Comparison of ENCODE assay signal across 10 cellular contexts in the genomic region with DNA sequence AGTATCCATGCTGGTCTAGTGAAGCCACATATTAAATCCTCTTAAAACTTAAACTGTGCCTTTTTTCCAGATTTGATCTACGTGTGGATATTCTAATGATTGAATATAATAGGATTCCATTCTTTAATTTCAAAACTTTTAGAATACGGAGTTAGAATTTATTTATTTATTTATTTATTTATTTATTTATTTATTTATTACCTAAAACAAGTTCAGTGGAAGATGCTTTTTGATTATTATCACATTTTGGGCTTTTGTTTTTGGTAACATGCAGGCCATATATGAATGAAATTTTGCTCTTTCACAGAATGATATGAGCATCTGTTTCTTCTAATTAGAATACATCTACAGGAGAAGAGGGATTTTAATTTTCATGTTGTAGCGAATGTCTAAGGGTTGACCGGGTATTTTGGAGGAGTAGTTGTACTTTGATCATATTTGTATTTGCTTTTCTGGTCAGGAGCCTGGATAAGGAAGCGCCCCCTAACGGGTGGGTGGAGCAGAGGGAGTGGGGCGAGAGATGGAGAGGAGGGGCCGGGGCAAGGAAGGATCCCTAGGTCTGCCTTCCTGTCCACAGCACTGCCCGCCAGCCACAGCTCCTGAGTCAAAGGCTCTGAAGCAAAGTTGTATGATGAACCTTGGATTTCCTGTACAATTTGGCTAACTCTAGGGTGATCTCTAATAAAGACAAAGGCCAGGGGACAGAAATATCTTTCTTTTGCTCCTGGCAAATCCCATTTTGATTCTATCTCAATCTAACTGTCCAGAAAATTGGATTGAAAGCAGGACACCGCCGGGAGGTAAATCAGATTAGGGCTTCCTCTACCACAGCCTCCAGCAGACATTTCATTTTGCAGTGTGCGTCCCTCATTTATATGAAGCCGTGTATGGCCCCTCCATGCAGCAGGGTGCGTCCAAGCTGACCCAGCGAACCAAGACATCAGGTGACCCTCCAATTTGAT.
DNase-seq lines count a peak whose midpoint lies in the region; ATAC-seq, FAIRE-seq and TF ChIP-seq lines count a peak whose summit lies in the region.
"Had no signal": no experiment of that assay in that cellular context is flagged by ENCODE, and none has a peak within 500 bp of the region (broad histone marks: within the 10 kb centered on the region; RNA-seq: fewer than 3 reads in every experiment).

No MANE protein-coding gene starts in this region.

- H4K20me1 ChIP-seq in IMR-90 (ENCODE audit: insufficient read depth, low read length) = peaks cover 18% of the 10 kb centered on the region

- no peak overlapping the region for H3K23ac ChIP-seq in IMR-90 (ENCODE audit: low read depth, low read length)
- H3K23ac ChIP-seq in mesenchymal stem cell (ENCODE audit: low read length in 2 of 2) = no peak overlapping the region

- H3K4me1 ChIP-seq in IMR-90 (ENCODE audit: control insufficient read depth, insufficient read depth, low read length) = peaks cover 10% of the 10 kb centered on the region
- peaks cover 31% of the 10 kb centered on the region for H3K4me1 ChIP-seq in body of pancreas
- H3K4me1 ChIP-seq in mesenchymal stem cell (ENCODE audit: control insufficient read depth, insufficient read depth, low read depth, low read length) = peaks cover 11% of the 10 kb centered on the region

- H3K4me3 Mint-ChIP-seq in CD4-positive, alpha-beta T cell = no peak overlapping the region

- POLR2A ChIA-PET in CD4-positive, alpha-beta T cell (lab: Charles Lee) = interaction anchor here (1.0 to 1.1 kb wide), 2 partner anchors 11 to 17 kb away, joined by 3 read pairs; no protein-coding TSS in a partner anchor
- POLR2A ChIA-PET in IMR-90 (lab: Charles Lee; ENCODE audit: unreplicated experiment) = no interaction called here

- H3K18ac ChIP-seq in IMR-90 (ENCODE audit: low read depth, low read length) (no peak overlapping the region), mesenchymal stem cell (ENCODE audit: low read depth in 1 of 2, low read length in 2 of 2) (no peak overlapping the region)

- H4K5ac ChIP-seq in IMR-90 (ENCODE audit: low read depth, low read length) = no peak overlapping the region

- no peak overlapping the region for H2BK5ac ChIP-seq in IMR-90 (ENCODE audit: low read depth, low read length, poor library complexity, severe bottlenecking)
- H2BK5ac ChIP-seq in mesenchymal stem cell (ENCODE audit: low read depth, low read length, poor library complexity, severe bottlenecking) = no peak overlapping the region

- H3K9me3 ChIP-seq in CD4-positive, alpha-beta T cell (ENCODE audit: control insufficient read depth, low read length) = no peaks in the 10 kb centered on the region
- no peaks in the 10 kb centered on the region for H3K9me3 ChIP-seq in IMR-90 (ENCODE audit: control insufficient read depth, insufficient read depth, low read length)
- H3K9me3 ChIP-seq in body of pancreas = no peaks in the 10 kb centered on the region
- peaks cover under 1% of the 10 kb centered on the region for H3K9me3 ChIP-seq in mesenchymal stem cell (ENCODE audit: control insufficient read depth, low read length)

- FAIRE-seq in GM12892 (lab: Jason Lieb, UNC) = no peak

- H3K36me3 Mint-ChIP-seq in CD4-positive, alpha-beta T cell (ENCODE audit: low read depth) = peaks cover 39% of the 10 kb centered on the region

- no peaks in the 10 kb centered on the region for H3K27me3 Mint-ChIP-seq in CD4-positive, alpha-beta T cell

- dilution Hi-C loops in IMR-90 (cut with HindIII; ENCODE audit: low sequenced_read_pairs, unreplicated experiment) = no loop called here

- CTCF ChIA-PET in CD4-positive, alpha-beta T cell (lab: Charles Lee) = no interaction called here
- CTCF ChIA-PET in IMR-90 (lab: Yijun Ruan, JAX) = no interaction called here

- H2AFZ ChIP-seq in IMR-90 (replicated peaks; ENCODE audit: low read length, poor library complexity) (no peak overlapping the region), mesenchymal stem cell (ENCODE audit: low read depth, low read length) (no peak overlapping the region)

- H2BK15ac ChIP-seq in IMR-90 (ENCODE audit: low read depth, low read length) = no peak overlapping the region
- no peak overlapping the region for H2BK15ac ChIP-seq in mesenchymal stem cell (ENCODE audit: low read depth, poor library complexity, severe bottlenecking)

- H3K4me1 Mint-ChIP-seq in CD4-positive, alpha-beta T cell (ENCODE audit: low read depth) = peaks cover 87% of the 10 kb centered on the region

- no TSS peak for BruUV-seq in IMR-90 (replicated peaks; lab: Mats Ljungman, UMichigan)

- H3K9ac ChIP-seq in IMR-90 (ENCODE audit: low read depth, low read length) = no peak overlapping the region
- H3K9ac ChIP-seq in mesenchymal stem cell (ENCODE audit: low read length) = no peak overlapping the region

- no peak overlapping the region for H3K56ac ChIP-seq in IMR-90 (ENCODE audit: extremely low read depth, insufficient read depth, low read length)

- H3K36me3 ChIP-seq in IMR-90 (ENCODE audit: control insufficient read depth, insufficient read depth, low read length) (0 out of 2 replicates have a peak, but pooled peaks cover 1% of the 10 kb centered on the region), body of pancreas (replicated peaks in 1 of 2; ENCODE audit: insufficient read depth in 1 of 2, low read depth in 2 of 2) (no peaks in the 10 kb centered on the region), mesenchymal stem cell (ENCODE audit: control insufficient read depth in 1 of 2, insufficient read depth in 2 of 2, low read depth in 1 of 2, low read length in 2 of 2) (peaks cover 0 to 3% of the 10 kb centered on the region in 2 experiments)

- peaks cover 75 to 90% of the 10 kb centered on the region in 2 experiments for H3K79me1 ChIP-seq in IMR-90 (ENCODE audit: low read depth in 1 of 2, low read length in 2 of 2)
- peaks cover 37% of the 10 kb centered on the region for H3K79me1 ChIP-seq in mesenchymal stem cell (replicated peaks; ENCODE audit: low read length, poor library complexity, severe bottlenecking)

- no peaks in the 10 kb centered on the region for H3K27me3 ChIP-seq in CD4-positive, alpha-beta T cell (ENCODE audit: control insufficient read depth, insufficient read depth, low read length)
- H3K27me3 ChIP-seq in IMR-90 (ENCODE audit: control insufficient read depth, insufficient read depth, low read length) (no peaks in the 10 kb centered on the region), body of pancreas (no peaks in the 10 kb centered on the region), mesenchymal stem cell (ENCODE audit: control insufficient read depth in 1 of 2, insufficient read depth in 1 of 2, low read length in 2 of 2) (no peaks in the 10 kb centered on the region)

- in situ Hi-C loops in IMR-90 (cut with MboI; ENCODE audit: low sequenced_read_pairs) = no loop called here

- H3K27ac Mint-ChIP-seq in CD4-positive, alpha-beta T cell = peak overlapping the region; percentile 79

- intact Hi-C loops in CD4-positive, alpha-beta T cell (cut with DNase I, micrococcal nuclease) = no loop called here
- intact Hi-C loops in IMR-90 (cut with micrococcal nuclease) = no loop called here
- intact Hi-C loops in body of pancreas (cut with DNase I) = no loop called here

- peaks cover 9% of the 10 kb centered on the region for H3K9me1 ChIP-seq in IMR-90 (ENCODE audit: insufficient read depth, low read length)

- no peak overlapping the region for H3K4me2 ChIP-seq in IMR-90 (ENCODE audit: low read depth, low read length)
- no peak overlapping the region for H3K4me2 ChIP-seq in mesenchymal stem cell (ENCODE audit: low read length, poor library complexity, severe bottlenecking)

- TF ChIP-seq RAD21 in IMR-90 (IDR thresholded peaks at IDR 0.05; ENCODE audit: low read length) = no peak

- no peak overlapping the region for H4K91ac ChIP-seq in IMR-90 (ENCODE audit: insufficient read depth, low read depth, low read length)
- H4K91ac ChIP-seq in mesenchymal stem cell (ENCODE audit: low read length) = no peak overlapping the region

- no peaks in the 10 kb centered on the region for H3K9me3 Mint-ChIP-seq in CD4-positive, alpha-beta T cell

- H2BK20ac ChIP-seq in IMR-90 (ENCODE audit: low read depth, low read length) = no peak overlapping the region

- H3K27ac ChIP-seq in CD4-positive, alpha-beta T cell (ENCODE audit: low read depth, low read length) = no peak overlapping the region
- H3K27ac ChIP-seq in IMR-90 (ENCODE audit: insufficient read depth, low read length) (no peak overlapping the region), body of pancreas (no peak overlapping the region), mesenchymal stem cell (ENCODE audit: low read length, poor library complexity, severe bottlenecking) (no peak overlapping the region)

- H4K8ac ChIP-seq in IMR-90 (ENCODE audit: low read depth in 2 of 2, low read length in 2 of 2) (no peak overlapping the region), mesenchymal stem cell (ENCODE audit: low read length) (peak overlapping the region; percentile 38)

- H3K4me3 ChIP-seq in IMR-90 (ENCODE audit: insufficient read depth, low read depth, low read length) (no peak overlapping the region), body of pancreas (no peak overlapping the region), mesenchymal stem cell (ENCODE audit: insufficient read depth in 1 of 2, low read depth in 1 of 2, low read length in 2 of 2) (no peak overlapping the region)

- H2BK12ac ChIP-seq in mesenchymal stem cell (ENCODE audit: low read length in 2 of 2) = no peak overlapping the region

- H2BK120ac ChIP-seq in IMR-90 (ENCODE audit: low read depth, low read length) (no peak overlapping the region), mesenchymal stem cell (ENCODE audit: low read depth, low read length) (no peak overlapping the region)

- H3K4ac ChIP-seq in IMR-90 (ENCODE audit: low read depth, low read length) (no peak overlapping the region), mesenchymal stem cell (ENCODE audit: low read depth in 1 of 2, low read length in 2 of 2) (no peak overlapping the region)

- TF ChIP-seq CTCF in CD4-positive, alpha-beta T cell (IDR thresholded peaks at IDR 0.05) = no peak
- TF ChIP-seq CTCF in IMR-90 (conservative IDR thresholded peaks at IDR 0.05; ENCODE audit: low read depth, low read length) = 0 out of 2 replicates have a peak, but pooled peaks have one; percentile 8
- peak; percentile 20 to 49 (median 37) for TF ChIP-seq CTCF in body of pancreas (IDR thresholded peaks at IDR 0.05)

- ATAC-seq in CD4-positive, alpha-beta T cell (ENCODE audit: poor library complexity) = no peak
- no peak for ATAC-seq in IMR-90 (ENCODE audit: low read depth)
- no peak for ATAC-seq in body of pancreas
- no peak for ATAC-seq in activated CD4-positive, CD25-positive, alpha-beta regulatory T cell treated with anti-CD3 and anti-CD28 coated beads, Interleukin-2, amount 50 U/mL, for 24 hours
- ATAC-seq in HG03097 (IDR thresholded peaks at IDR 0.05; ENCODE audit: low FRiP score, unreplicated experiment) = no peak

- H3K14ac ChIP-seq in IMR-90 (replicated peaks; ENCODE audit: low read depth, low read length) (no peak overlapping the region), mesenchymal stem cell (ENCODE audit: low read length in 2 of 2) (no peak overlapping the region)

- WGBS in IMR-90 (ENCODE audit: extremely low coverage in 2 of 2, insufficient read length in 1 of 2), 2 experiments = 100% methylated on average over 4 of the region's 15 CpGs; no CpG with 5 or more reads in 1 of the 2 experiments
- WGBS in body of pancreas, 2 donors = 55 to 66% methylated on average over 15 of the region's 15 CpGs
- WGBS in mesenchymal stem cell = 77% methylated on average over 13 of the region's 15 CpGs

- H2AK5ac ChIP-seq in IMR-90 (ENCODE audit: low read depth, low read length) (no peak overlapping the region), mesenchymal stem cell (ENCODE audit: low read length, severe bottlenecking) (peak overlapping the region; percentile 52)

- no peak for DNase-seq in CD4-positive, alpha-beta T cell
- no peak for DNase-seq in IMR-90
- peak; percentile 35 to 66 (median 44) for DNase-seq in body of pancreas
- DNase-seq in mesenchymal stem cell = no peak
- DNase-seq in GM12892 (ENCODE audit: insufficient read length) = no peak
- no peak for DNase-seq in NCI-H187 (lab: John Stamatoyannopoulos, UW)
- DNase-seq: DMS79 treated with DMSO at 0.1 percent for 48 hours, midbrain had no signal

- no peak overlapping the region for H2AK9ac ChIP-seq in IMR-90 (replicated peaks; ENCODE audit: low read depth, low read length, poor library complexity)

- TF ChIP-seq POLR2A in IMR-90 (IDR thresholded peaks at IDR 0.05; ENCODE audit: low read depth, low read length) (no peak), body of pancreas (IDR thresholded peaks at IDR 0.05) (no peak), GM12892 (IDR thresholded peaks at IDR 0.05; ENCODE audit: low read depth, low read length) (no peak)

Comparison
In these comparisons a context has a peak if more than half of its experiments do, and no peak if none do; other contexts are left out.
1. DNase-seq: peak in body of pancreas (4 of 4); none in CD4-positive, alpha-beta T cell (0 of 10), IMR-90 (single experiment), mesenchymal stem cell (single experiment), GM12892 (single experiment) and NCI-H187 (0 of 2).